Comparison of ENCODE assay signal across 28 cellular contexts in genomic region chr10:94858022-94858421, GRCh38.
DNase-seq lines count a peak whose midpoint lies in the region; FAIRE-seq and TF ChIP-seq lines count a peak whose summit lies in the region.
"Had no signal": no experiment of that assay in that cellular context is flagged by ENCODE, and none has a peak within 500 bp of the region (broad histone marks: within the 10 kb centered on the region; RNA-seq: fewer than 3 reads in every experiment).

No MANE protein-coding gene starts in this region.

- H3K4me3 ChIP-seq in GM12865 (ENCODE audit: low read depth, low read length) (no peak overlapping the region), bronchial epithelial cell (ENCODE audit: low read depth, low read length) (no peak overlapping the region), iPS-15b (ENCODE audit: low read depth, low read length) (peak overlapping the region; percentile 11)
- H3K4me3 ChIP-seq: MG63, SJSA1 had no signal

- no peak overlapping the region for H3K9ac ChIP-seq in iPS-15b (ENCODE audit: low read depth, low read length)

- H3K27me3 ChIP-seq in bronchial epithelial cell (ENCODE audit: control insufficient read depth, insufficient read depth, low read length), result no peaks in the 10 kb centered on the region
- H3K27me3 ChIP-seq in iPS-15b (ENCODE audit: control insufficient read depth, insufficient read depth, low read length), result no peaks in the 10 kb centered on the region
- H3K27me3 ChIP-seq: MG63, SJSA1 had no signal

- intact Hi-C loops in activated naive CD4-positive, alpha-beta T cell treated with anti-CD3 and anti-CD28 coated beads for 36 hours (cut with micrococcal nuclease), result no loop called here

- H3K9me3 Mint-ChIP-seq in activated naive CD4-positive, alpha-beta T cell treated with anti-CD3 and anti-CD28 coated beads for 36 hours, result peaks cover 7% of the 10 kb centered on the region

- H3K36me3 ChIP-seq in bronchial epithelial cell (ENCODE audit: control insufficient read depth, insufficient read depth, low read length) (no peaks in the 10 kb centered on the region), iPS-15b (ENCODE audit: control insufficient read depth, insufficient read depth, low read length) (no peaks in the 10 kb centered on the region)
- H3K36me3 ChIP-seq: MG63, SJSA1 had no signal

- in situ Hi-C loops in GM13977 (cut with MboI; ENCODE audit: low pct_unique_long_range_greater_than_20kb, low sequenced_read_pairs, unreplicated experiment), result no loop called here

- no peak overlapping the region for H3K27ac Mint-ChIP-seq in activated naive CD4-positive, alpha-beta T cell treated with anti-CD3 and anti-CD28 coated beads for 36 hours
- H3K27ac Mint-ChIP-seq: CD4-positive, alpha-beta memory T cell had no signal

- no peaks in the 10 kb centered on the region for H3K4me1 ChIP-seq in iPS-15b (ENCODE audit: control insufficient read depth, insufficient read depth, low read length)
- H3K4me1 ChIP-seq: SJSA1 had no signal

- no peak for TF ChIP-seq CTCF in GM12865 (IDR thresholded peaks at IDR 0.05; ENCODE audit: insufficient read depth, low read depth, low read length, missing control alignments)
- no peak for TF ChIP-seq CTCF in bronchial epithelial cell (IDR thresholded peaks at IDR 0.05; ENCODE audit: insufficient read depth, low read length, severe bottlenecking)
- no peak for TF ChIP-seq CTCF in GM13977 (IDR thresholded peaks at IDR 0.05; ENCODE audit: extremely low read depth, insufficient read depth, missing control alignments)

- no peaks in the 10 kb centered on the region for H3K4me1 Mint-ChIP-seq in activated naive CD4-positive, alpha-beta T cell treated with anti-CD3 and anti-CD28 coated beads for 36 hours (ENCODE audit: low read depth)
- H3K4me1 Mint-ChIP-seq: CD4-positive, alpha-beta memory T cell had no signal

- DNase-seq in ELF-1 (ENCODE audit: low read depth, low spot score) (peak; percentile 17), GM12865 (ENCODE audit: low read depth) (peak; percentile 1), bronchial epithelial cell (ENCODE audit: low read depth) (peak; percentile 16), HuH-7 (ENCODE audit: low spot score) (no peak), GM13977 (ENCODE audit: low spot score) (no peak)
- DNase-seq in activated naive CD4-positive, alpha-beta T cell treated with anti-CD3 and anti-CD28 coated beads for 36 hours, result no peak
- DNase-seq: C1 segment of cervical spinal cord; CD4-positive, alpha-beta memory T cell; COR-L47; DMS79; EL; IMR-90; KG1; MG63; NCI-H1105 treated with DMSO at 0.1 percent for 48 hours; NCI-H146; NCI-H1930; NCI-H2171; NCI-H226; NCI-H524; NCI-H82; Right ventricle myocardium superior; RPMI8226 had no signal

- CTCF ChIA-PET in activated naive CD4-positive, alpha-beta T cell treated with anti-CD3 and anti-CD28 coated beads for 36 hours (lab: Charles Lee), result no interaction called here

- peaks cover 4% of the 10 kb centered on the region for H3K9me3 ChIP-seq in iPS-15b (ENCODE audit: control insufficient read depth, insufficient read depth, low read length)
- H3K9me3 ChIP-seq: MG63, SJSA1 had no signal

- H3K27me3 Mint-ChIP-seq in activated naive CD4-positive, alpha-beta T cell treated with anti-CD3 and anti-CD28 coated beads for 36 hours (ENCODE audit: low read depth), result no peaks in the 10 kb centered on the region
- H3K27me3 Mint-ChIP-seq: CD4-positive, alpha-beta memory T cell had no signal

- H3K36me3 Mint-ChIP-seq in activated naive CD4-positive, alpha-beta T cell treated with anti-CD3 and anti-CD28 coated beads for 36 hours (ENCODE audit: low read depth), result no peaks in the 10 kb centered on the region
- H3K36me3 Mint-ChIP-seq: CD4-positive, alpha-beta memory T cell had no signal

- FAIRE-seq in bronchial epithelial cell (lab: Jason Lieb, UNC), result no peak
- FAIRE-seq: GM18507, H54, HTR-8/SVneo had no signal

- no peak overlapping the region for H3K4me3 Mint-ChIP-seq in activated naive CD4-positive, alpha-beta T cell treated with anti-CD3 and anti-CD28 coated beads for 36 hours
- H3K4me3 Mint-ChIP-seq: CD4-positive, alpha-beta memory T cell had no signal

Comparison
In these comparisons a context has a peak if more than half of its experiments do, and no peak if none do; other contexts are left out.
1. DNase-seq: peak in ELF-1 (single experiment), GM12865 (single experiment) and bronchial epithelial cell (single experiment); none in HuH-7 (single experiment), activated naive CD4-positive, alpha-beta T cell treated with anti-CD3 and anti-CD28 coated beads for 36 hours (single experiment) and GM13977 (single experiment).